In the genomic region with DNA sequence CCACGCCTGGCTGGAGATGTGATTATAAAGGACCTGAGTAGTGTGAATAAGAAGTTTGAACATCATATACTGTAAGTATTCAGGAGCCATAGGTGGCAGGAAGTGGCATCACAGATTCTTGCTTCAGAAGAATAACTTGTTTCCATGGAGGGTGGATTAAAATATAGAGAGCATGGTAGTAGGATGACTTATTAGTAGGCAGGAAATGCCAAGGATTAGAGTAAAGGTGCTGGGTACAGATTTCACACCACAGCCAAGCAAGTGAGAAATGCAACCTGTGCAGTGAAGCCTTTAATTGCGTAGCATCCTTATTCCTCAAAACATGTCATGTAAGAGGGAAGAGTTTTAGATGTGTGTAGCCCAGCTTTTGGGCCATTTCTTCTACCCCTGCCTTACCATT, we compare ENCODE assay signal across 18 cellular contexts. TPM values are rescaled to one million over a fixed set of nuclear protein-coding genes. Genes with fewer than 3 reads are reported as not detected.
DNase-seq lines count a peak whose midpoint lies in the region; ATAC-seq lines count a peak whose summit lies in the region.
"Had no signal": no experiment of that assay in that cellular context is flagged by ENCODE, and none has a peak within 500 bp of the region (broad histone marks: within the 10 kb centered on the region; RNA-seq: fewer than 3 reads in every experiment).

No MANE protein-coding gene starts in this region.

- ATAC-seq in esophagus mucosa (peak; percentile 60), HG02678 (IDR thresholded peaks at IDR 0.05; ENCODE audit: unreplicated experiment) (no peak), HG02870 (IDR thresholded peaks at IDR 0.05; ENCODE audit: unreplicated experiment) (no peak)

- DNase-seq in ELR (ENCODE audit: low read depth) (peak; percentile 12), NCI-H226 (peak; percentile 35), renal cortical epithelial cell (ENCODE audit: low read depth) (peak; percentile 33), putamen (ENCODE audit: low spot score) (no peak), germinal center (ENCODE audit: low spot score) (no peak)
- DNase-seq: CD4-positive, alpha-beta T cell; CD8-positive, alpha-beta memory T cell; DMS 273 treated with DMSO at 0.1 percent for 48 hours; DMS79; GM23248; H7; HCEC 1CT had no signal

RNA-seq across cellular contexts. Expression of gene IFT122, which starts 30.8 kb away (rescaled TPM):
- total RNA-seq in esophagus mucosa (11.2 TPM), renal cortical epithelial cell (13.2 and 32.8 TPM in 2 replicates)

RNA-seq across cellular contexts. Expression of gene MBD4, which starts 31.1 kb away (rescaled TPM):
- 20.8 TPM for total RNA-seq in esophagus mucosa
- total RNA-seq in renal cortical epithelial cell = 20.8 and 34.7 TPM in 2 replicates

RNA-seq across cellular contexts. Expression of gene EFCAB12, which starts 42.4 kb away (rescaled TPM):
- total RNA-seq in esophagus mucosa = 0.04 TPM
- 0.50 TPM in 1 of 2 replicates, not detected in the other for total RNA-seq in renal cortical epithelial cell
- total RNA-seq: GM23248 had no signal

RNA-seq across cellular contexts. Expression of gene RHO, which starts 57.6 kb away (rescaled TPM):
- total RNA-seq in esophagus mucosa (not detected), renal cortical epithelial cell (not detected in 2 replicates)
- total RNA-seq: A172; A673; CD4-positive, alpha-beta T cell; CD8-positive, alpha-beta memory T cell; GM23248; H1 had no signal

Comparison
In these comparisons a context has a peak if more than half of its experiments do, and no peak if none do; other contexts are left out.
1. DNase-seq: peak in ELR (single experiment), NCI-H226 (single experiment) and renal cortical epithelial cell (single experiment); none in putamen (single experiment) and germinal center (single experiment).